ENCODE assay signal across 12 cellular contexts in the genomic region with DNA sequence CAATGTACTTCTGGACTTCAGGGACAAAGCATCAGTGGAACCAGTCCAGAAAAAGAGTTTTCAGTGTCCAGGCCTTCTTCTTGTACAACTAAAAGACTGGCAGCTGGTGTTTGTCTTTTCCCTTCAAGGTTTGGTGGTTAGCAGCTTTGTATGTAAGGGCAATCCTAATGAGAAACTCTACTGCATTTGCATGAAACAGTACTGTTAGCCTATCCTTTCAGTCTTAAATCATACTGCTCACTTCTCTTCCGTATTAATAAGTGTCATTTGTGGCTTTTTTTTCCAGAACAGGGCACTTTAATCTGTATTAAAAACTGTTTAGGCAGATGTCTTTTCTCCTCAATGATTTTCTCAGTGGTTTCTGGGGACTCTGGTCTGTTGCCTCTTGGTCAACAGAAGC. TPM values are rescaled to one million over a fixed set of nuclear protein-coding genes. Genes with fewer than 3 reads are reported as not detected.
DNase-seq lines count a peak whose midpoint lies in the region; ATAC-seq lines count a peak whose summit lies in the region.
"Had no signal": no experiment of that assay in that cellular context is flagged by ENCODE, and none has a peak within 500 bp of the region (broad histone marks: within the 10 kb centered on the region; RNA-seq: fewer than 3 reads in every experiment).

No MANE protein-coding gene starts in this region.

- in situ Hi-C loops in G401 (cut with HindIII; ENCODE audit: low sequenced_read_pairs), result no loop called here

- H3K4me1 Mint-ChIP-seq in activated T-cell treated with anti-CD3 and anti-CD28 coated beads, Interleukin-2, amount 50 U/mL, for 72 hours (ENCODE audit: low read depth), result no peaks in the 10 kb centered on the region
- no peaks in the 10 kb centered on the region for H3K4me1 Mint-ChIP-seq in activated T-cell treated with anti-CD3 and anti-CD28 coated beads, Interleukin-2, amount 50 U/mL, for 24 hours (ENCODE audit: low read depth)

- H3K36me3 Mint-ChIP-seq in activated T-cell treated with anti-CD3 and anti-CD28 coated beads, Interleukin-2, amount 50 U/mL, for 72 hours (ENCODE audit: insufficient read depth in 2 of 2), result peaks cover 0 to 1% of the 10 kb centered on the region in 2 donors
- peaks cover 21% of the 10 kb centered on the region for H3K36me3 Mint-ChIP-seq in activated T-cell treated with anti-CD3 and anti-CD28 coated beads, Interleukin-2, amount 50 U/mL, for 24 hours (ENCODE audit: low read depth)

- H3K27ac Mint-ChIP-seq in activated T-cell treated with anti-CD3 and anti-CD28 coated beads, Interleukin-2, amount 50 U/mL, for 72 hours, result peak overlapping the region; percentile 55
- H3K27ac Mint-ChIP-seq in activated T-cell treated with anti-CD3 and anti-CD28 coated beads, Interleukin-2, amount 50 U/mL, for 24 hours, result no peak overlapping the region
- H3K27ac Mint-ChIP-seq: T-helper 1 cell treated with Interleukin-12 subunit alpha and Interleukin-12 subunit beta and Interleukin-4 antibody, amounts not matched to agents 30 μg/mL and 1 μg/mL, for 36 hours had no signal

- H3K9me3 Mint-ChIP-seq in activated T-cell treated with anti-CD3 and anti-CD28 coated beads, Interleukin-2, amount 50 U/mL, for 72 hours, result no peaks in the 10 kb centered on the region
- no peaks in the 10 kb centered on the region for H3K9me3 Mint-ChIP-seq in activated T-cell treated with anti-CD3 and anti-CD28 coated beads, Interleukin-2, amount 50 U/mL, for 24 hours
- H3K9me3 Mint-ChIP-seq: T-helper 1 cell treated with Interleukin-12 subunit alpha and Interleukin-12 subunit beta and Interleukin-4 antibody, amounts not matched to agents 30 μg/mL and 1 μg/mL, for 36 hours had no signal

- ATAC-seq in activated T-cell treated with anti-CD3 and anti-CD28 coated beads, Interleukin-2, amount 50 U/mL, for 72 hours (replicated peaks in 1 of 2), result no peak
- peak; percentile 90 for ATAC-seq in HG02571 (IDR thresholded peaks at IDR 0.05; ENCODE audit: unreplicated experiment)
- ATAC-seq in HG03342 (IDR thresholded peaks at IDR 0.05; ENCODE audit: unreplicated experiment), result peak; percentile 98
- no peak for ATAC-seq in sciatic nerve
- ATAC-seq: HCT116 had no signal

- H3K27me3 Mint-ChIP-seq in activated T-cell treated with anti-CD3 and anti-CD28 coated beads, Interleukin-2, amount 50 U/mL, for 72 hours (ENCODE audit: low read depth), result no peaks in the 10 kb centered on the region
- H3K27me3 Mint-ChIP-seq in activated T-cell treated with anti-CD3 and anti-CD28 coated beads, Interleukin-2, amount 50 U/mL, for 24 hours, result no peaks in the 10 kb centered on the region

- DNase-seq in activated T-cell treated with anti-CD3 and anti-CD28 coated beads, Interleukin-2, amount 50 U/mL, for 72 hours, result no peak
- no peak for DNase-seq in activated T-cell treated with anti-CD3 and anti-CD28 coated beads, Interleukin-2, amount 50 U/mL, for 24 hours
- no peak for DNase-seq in G401 (ENCODE audit: low spot score)
- no peak for DNase-seq in NCI-H1694 treated with DMSO at 0.1 percent for 48 hours (lab: John Stamatoyannopoulos, UW)
- DNase-seq in sciatic nerve (ENCODE audit: low spot score), result no peak
- no peak for DNase-seq in NCI-H2227 treated with DMSO at 0.1 percent for 48 hours (lab: John Stamatoyannopoulos, UW)
- DNase-seq: DND-41, islet precursor cell had no signal

- H3K4me3 Mint-ChIP-seq in activated T-cell treated with anti-CD3 and anti-CD28 coated beads, Interleukin-2, amount 50 U/mL, for 72 hours, result no peak overlapping the region
- H3K4me3 Mint-ChIP-seq in activated T-cell treated with anti-CD3 and anti-CD28 coated beads, Interleukin-2, amount 50 U/mL, for 24 hours, result no peak overlapping the region
- H3K4me3 Mint-ChIP-seq: T-helper 1 cell treated with Interleukin-12 subunit alpha and Interleukin-12 subunit beta and Interleukin-4 antibody, amounts not matched to agents 30 μg/mL and 1 μg/mL, for 36 hours had no signal

- intact Hi-C loops in sciatic nerve (cut with DNase I), result no loop called here

RNA-seq across cellular contexts. Expression of gene FAM174A, which starts 48.9 kb away (rescaled TPM):
- total RNA-seq in activated T-cell treated with anti-CD3 and anti-CD28 coated beads, Interleukin-2, amount 50 U/mL, for 72 hours, result 1 to 10 TPM; 6.3 to 7.8 TPM
- total RNA-seq in G401 (2014; rRNA removed; shearing (Covaris generic)), result 6.1 and 13.5 TPM in 2 replicates
- total RNA-seq in sciatic nerve, result 14.5 TPM

Comparison
In these comparisons a context has a peak if more than half of its experiments do, and no peak if none do; other contexts are left out.
1. ATAC-seq: peak in HG02571 (single experiment) and HG03342 (single experiment); none in activated T-cell treated with anti-CD3 and anti-CD28 coated beads, Interleukin-2, amount 50 U/mL, for 72 hours (0 of 2) and sciatic nerve (single experiment).